Comparison of ENCODE assay signal across 1 cellular context in genomic region chr5:167993771-167994170, GRCh38.
TF ChIP-seq lines count a peak whose summit lies in the region.

No MANE protein-coding gene starts in this region.

TF ChIP-seq in H1, 55 proteins besides CTCF, POLR2A, EP300 and RAD21 (continued from another document):
- TF ChIP-seq GTF2F1 (IDR thresholded peaks at IDR 0.05; ENCODE audit: borderline replicate concordance, low read depth, low read length) (no peak), SUZ12 (IDR thresholded peaks at IDR 0.05; ENCODE audit: low read length) (no peak), HDAC2 (IDR thresholded peaks at IDR 0.05; ENCODE audit: borderline replicate concordance in 1 of 2, low read depth in 2 of 2, low read length in 2 of 2) (no peak), KDM1A (IDR thresholded peaks at IDR 0.05; ENCODE audit: borderline replicate concordance, low read length) (no peak)
